Comparison of ENCODE assay signal across 1 cellular context in the genomic region with DNA sequence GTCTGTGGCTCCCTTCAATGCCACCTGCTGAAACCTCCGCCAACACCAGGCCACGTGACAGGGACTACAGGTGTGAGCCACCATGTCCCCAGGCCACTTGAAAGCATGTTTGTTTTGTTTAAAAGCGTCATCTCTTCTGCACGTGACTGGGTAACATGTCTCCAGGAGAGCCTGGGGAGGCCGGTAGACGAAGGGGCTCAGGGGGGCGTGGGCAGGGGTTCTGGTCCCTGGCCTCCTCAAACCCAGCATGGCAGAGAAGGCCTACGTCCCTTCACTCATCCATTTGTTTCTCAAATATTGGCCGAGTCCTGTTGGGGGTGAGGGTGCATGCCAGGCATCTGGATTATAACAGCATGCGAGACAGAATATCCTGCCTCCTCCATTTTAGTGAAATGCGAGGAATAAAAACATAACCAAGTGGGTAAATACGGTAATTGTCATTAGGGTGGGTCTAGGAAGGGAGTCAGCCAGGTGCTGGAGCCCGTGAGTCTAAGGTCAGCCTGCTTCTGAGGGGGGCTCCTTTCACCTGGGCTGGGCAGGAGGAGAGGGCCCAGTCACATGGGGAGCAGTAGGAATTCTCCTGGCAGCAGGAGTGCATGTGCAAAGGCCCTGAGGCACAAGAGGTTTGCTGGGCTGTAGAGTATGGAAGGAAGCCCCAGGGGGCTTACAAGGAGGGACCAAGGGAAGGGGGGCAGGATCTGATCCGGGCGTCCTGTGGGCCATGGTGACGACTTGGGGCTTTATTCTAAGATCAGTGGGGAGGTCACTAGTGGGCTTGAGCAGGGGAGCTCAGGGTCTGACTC.
TF ChIP-seq lines count a peak whose summit lies in the region.

No MANE protein-coding gene starts in this region.

TF ChIP-seq in H1, 55 proteins besides CTCF, POLR2A, EP300 and RAD21:
- TF ChIP-seq POU5F1 (IDR thresholded peaks at IDR 0.05; ENCODE audit: low read depth, low read length) (no peak), EGR1 (IDR thresholded peaks at IDR 0.05; ENCODE audit: borderline replicate concordance, low read depth, low read length) (no peak), KDM1A (IDR thresholded peaks at IDR 0.05; ENCODE audit: borderline replicate concordance, low read length) (peak; percentile 82; the same call in 1 of the 2 replicates), CTBP2 (IDR thresholded peaks at IDR 0.05; ENCODE audit: borderline replicate concordance, insufficient read depth, insufficient read length, low read length) (no peak), CEBPB (IDR thresholded peaks at IDR 0.05; ENCODE audit: low read depth, low read length) (no peak), TAF7 (optimal IDR thresholded peaks at IDR 0.05; ENCODE audit: borderline replicate concordance, low read depth, low read length) (no peak)
TF ChIP-seq in H1: peak in this region for 1.
